ENCODE assay signal across 1 cellular context in the genomic region with DNA sequence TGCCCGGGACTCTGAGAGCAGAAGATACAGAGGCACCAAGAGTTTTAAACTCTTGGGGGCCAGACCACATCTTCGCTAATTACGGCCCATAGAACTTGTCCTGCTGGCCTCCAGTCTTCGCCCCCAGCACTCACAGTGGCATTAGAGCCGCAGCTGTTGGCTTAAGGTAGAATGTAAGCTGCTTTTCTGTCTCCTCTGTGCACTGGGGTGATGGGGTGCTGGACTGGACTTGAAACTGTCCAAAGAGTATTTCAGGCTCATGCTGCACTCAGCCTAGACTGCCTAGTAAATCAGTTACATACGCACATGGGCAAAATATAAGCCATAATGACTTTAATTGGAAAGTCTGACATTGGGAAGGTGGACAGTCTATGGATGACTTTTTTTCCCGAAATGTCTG.
TF ChIP-seq lines count a peak whose summit lies in the region.

No MANE protein-coding gene starts in this region.

TF ChIP-seq in HEK293, 187 proteins besides CTCF, POLR2A, EP300 and RAD21 (continued from another document):
- TF ChIP-seq PRDM4 (tag by site-specific recombination; IDR thresholded peaks at IDR 0.05) = peak; percentile 71
TF ChIP-seq in HEK293: peak in this region for 1.
